Comparison of ENCODE assay signal across 8 cellular contexts in genomic region chr13:52617070-52618060, GRCh38. TPM values are rescaled to one million over a fixed set of nuclear protein-coding genes. Genes with fewer than 3 reads are reported as not detected.
A peak's percentile ranks its signal among the peaks of the same experiment; 100 is the strongest.
DNase-seq lines count a peak whose midpoint lies in the region; ATAC-seq and TF ChIP-seq lines count a peak whose summit lies in the region.

No MANE protein-coding gene starts in this region.

- H3K4me3 Mint-ChIP-seq in immature natural killer cell: peak overlapping the region; percentile 96 to 100 (median 99)

- peaks cover 0 to 5% (median 0%) of the 10 kb centered on the region in 3 donors for H3K36me3 Mint-ChIP-seq in immature natural killer cell

- TF ChIP-seq CTCF in VCaP (conservative IDR thresholded peaks at IDR 0.05) (no peak), mammary epithelial cell (conservative IDR thresholded peaks at IDR 0.05 in 1 of 2, IDR thresholded peaks at IDR 0.05 in 1 of 2; ENCODE audit: extremely low read depth in 1 of 2, insufficient read depth in 1 of 2, low read depth in 1 of 2, low read length in 2 of 2) (no peak)

- peaks cover 6% of the 10 kb centered on the region for H3K36me3 ChIP-seq in mammary epithelial cell (ENCODE audit: insufficient read depth, low read length)

- H3K9ac ChIP-seq in mammary epithelial cell (ENCODE audit: insufficient read depth, low read length): peak overlapping the region; percentile 74

- WGBS in mammary epithelial cell (ENCODE audit: low coverage, missing lambda C conversion rate): under 1% methylated on average over 41 of the region's 51 CpGs

- H3K4me3 ChIP-seq in mammary epithelial cell (replicated peaks in 1 of 3; ENCODE audit: insufficient read depth in 1 of 3, low read depth in 2 of 3, low read length in 3 of 3): peak overlapping the region; percentile 52 to 93 (median 81)

- H3K27me3 ChIP-seq in mammary epithelial cell (ENCODE audit: insufficient read depth, low read length): no peaks in the 10 kb centered on the region

- in situ Hi-C loops in mammary epithelial cell (cut with MboI; ENCODE audit: low sequenced_read_pairs in 2 of 2): no loop called here

- H3K27me3 Mint-ChIP-seq in immature natural killer cell (ENCODE audit: low read depth in 3 of 3): peaks cover 5 to 16% (median 8%) of the 10 kb centered on the region in 3 donors

- H3K79me2 ChIP-seq in mammary epithelial cell (ENCODE audit: insufficient read depth, low read length): peaks cover 31% of the 10 kb centered on the region

- peak; percentile 98 for ATAC-seq in GM18907 (IDR thresholded peaks at IDR 0.05; ENCODE audit: unreplicated experiment)
- peak; percentile 95 for ATAC-seq in HG03135 (IDR thresholded peaks at IDR 0.05; ENCODE audit: unreplicated experiment)

- intact Hi-C loops in mammary epithelial cell (cut with micrococcal nuclease): loop anchor here (1.0 kb wide), 1 partner anchor 35 kb away; the partner anchor contains the start of gene SUGT1

- peak overlapping the region; percentile 96 for H2AFZ ChIP-seq in mammary epithelial cell (ENCODE audit: low read depth, low read length)

- peaks cover 4% of the 10 kb centered on the region for H3K4me1 ChIP-seq in mammary epithelial cell (ENCODE audit: insufficient read depth, low read length)

- peak overlapping the region; percentile 89 for H3K4me2 ChIP-seq in mammary epithelial cell (ENCODE audit: insufficient read depth, low read depth, low read length)

- H3K27ac Mint-ChIP-seq in immature natural killer cell: peak overlapping the region; percentile 90 to 96 (median 94)

- CTCF ChIA-PET in mammary epithelial cell (lab: Charles Lee; ENCODE audit: low non-redundant PET): interaction anchor here (0.6 kb wide), 2 partner anchors 35 to 308 kb away, joined by 5 to 6 read pairs; partner anchors contain the start of gene SUGT1

- DNase-seq in AG08395 (ENCODE audit: low spot score) (peak; percentile 92), NCI-H2196 (lab: John Stamatoyannopoulos, UW; ENCODE audit: unreplicated experiment) (peak; percentile 69), mammary epithelial cell (peak; percentile 86), immature natural killer cell (peak; percentile 75 to 83 (median 79)), smooth muscle cell of the brain vasculature (ENCODE audit: low read depth, low spot score) (peak; percentile 58)

- peaks cover 26 to 53% of the 10 kb centered on the region in 2 donors for H3K4me1 Mint-ChIP-seq in immature natural killer cell

- TSS peak; percentile 86 for BruUV-seq in mammary epithelial cell (replicated peaks; lab: Mats Ljungman, UMichigan)

- no peaks in the 10 kb centered on the region for H3K9me3 ChIP-seq in mammary epithelial cell (replicated peaks; ENCODE audit: insufficient read depth, low read length)

- H4K20me1 ChIP-seq in mammary epithelial cell (ENCODE audit: insufficient read depth, low read length): no peaks in the 10 kb centered on the region

- dilution Hi-C loops in mammary epithelial cell (cut with HindIII; ENCODE audit: low sequenced_read_pairs): no loop called here

- H3K27ac ChIP-seq in VCaP: peak overlapping the region; percentile 73
- H3K27ac ChIP-seq in mammary epithelial cell (ENCODE audit: insufficient read depth, low read depth, low read length): peak overlapping the region; percentile 58

- H3K9me3 Mint-ChIP-seq in immature natural killer cell: no peaks in the 10 kb centered on the region

RNA-seq across cellular contexts. Expression of gene HNRNPA1L2, which starts 24.9 kb away (rescaled TPM):
- 1 to 10 TPM; 2.3 to 9.3 TPM for total RNA-seq in mammary epithelial cell
- polyA plus RNA-seq in mammary epithelial cell: 7.2 TPM
- 6.1 TPM for polyA minus RNA-seq in mammary epithelial cell
- polyA plus RNA-seq in immature natural killer cell: 10 to 100 TPM in 1 of 3 donors, 1 to 10 TPM in 2; 4.0 to 11.6 (median 8.4) TPM

RNA-seq across cellular contexts. Expression of gene SUGT1, which starts 35.3 kb away (rescaled TPM):
- total RNA-seq in mammary epithelial cell: 10 to 100 TPM; 16.8 to 45.9 TPM
- polyA plus RNA-seq in mammary epithelial cell: 28.8 TPM
- 16.7 TPM for polyA minus RNA-seq in mammary epithelial cell
- 10 to 100 TPM; 45.0 to 50.7 (median 49.5) TPM for polyA plus RNA-seq in immature natural killer cell

Comparison
In these comparisons a context has a peak if more than half of its experiments do, and no peak if none do; other contexts are left out.
1. Peak in every context shown above with its lines: DNase-seq, ATAC-seq, H3K4me3 ChIP-seq and H3K27ac ChIP-seq.